In the genomic region with DNA sequence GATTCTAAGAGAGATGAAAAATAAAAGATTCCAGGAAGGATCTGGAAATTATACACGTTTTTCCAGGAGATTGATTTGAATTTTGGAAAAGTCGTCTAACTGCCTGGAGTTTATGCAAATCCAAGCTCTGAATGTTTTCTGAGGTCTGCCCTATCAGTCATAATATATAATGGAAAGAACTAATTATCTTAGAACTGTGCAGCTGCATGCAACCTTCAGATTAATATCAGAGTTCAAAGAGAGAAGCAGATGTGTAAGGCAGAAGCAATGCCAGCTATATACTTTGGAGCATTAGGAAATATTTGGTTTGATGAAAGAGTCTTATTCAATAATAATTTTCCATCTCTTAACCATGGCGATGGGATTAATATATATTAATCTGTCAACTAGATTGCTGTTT, we compare ENCODE assay signal across 32 cellular contexts.
"Had no signal": no experiment of that assay in that cellular context is flagged by ENCODE, and none has a peak within 500 bp of the region (broad histone marks: within the 10 kb centered on the region; RNA-seq: fewer than 3 reads in every experiment).

No MANE protein-coding gene starts in this region.

- FAIRE-seq: endometrium, endothelial cell of umbilical vein had no signal

- H3K36me3 ChIP-seq: ascending aorta, breast epithelium, cardiac muscle cell, colonic mucosa, esophagus squamous epithelium, gastroesophageal sphincter, heart right ventricle had no signal

- H3K27me3 Mint-ChIP-seq: activated CD4-positive, alpha-beta memory T cell treated with anti-CD3 and anti-CD28 coated beads for 36 hours; activated CD4-positive, alpha-beta T cell treated with anti-CD3 and anti-CD28 coated beads for 36 hours; activated CD4-positive, alpha-beta T cell treated with anti-CD3 and anti-CD28 coated beads, Interleukin-2, amount 10 ng/mL, durations not matched to agents 24 days and 14 days; activated CD8-positive, alpha-beta memory T cell treated with anti-CD3 and anti-CD28 coated beads, Interleukin-2, amount 10 ng/mL, durations not matched to agents 7 days and 5 days; activated naive CD4-positive, alpha-beta T cell treated with anti-CD3 and anti-CD28 coated beads, Interleukin-2, amount 10 ng/mL, durations not matched to agents 7 days and 5 days; activated naive CD8-positive, alpha-beta T cell treated with anti-CD3 and anti-CD28 coated beads, Interleukin-2, amount 10 ng/mL, durations not matched to agents 7 days and 5 days; activated T-cell treated with anti-CD3 and anti-CD28 coated beads, Interleukin-2, amount 50 U/mL, for 24 hours; brain had no signal

- DNase-seq: activated CD4-positive, alpha-beta memory T cell treated with anti-CD3 and anti-CD28 coated beads for 36 hours; activated CD4-positive, alpha-beta T cell treated with anti-CD3 and anti-CD28 coated beads for 36 hours; activated CD4-positive, alpha-beta T cell treated with anti-CD3 and anti-CD28 coated beads, Interleukin-2, amount 10 ng/mL, durations not matched to agents 24 days and 14 days; activated CD4-positive, CD25-positive, alpha-beta regulatory T cell; activated CD4-positive, CD25-positive, alpha-beta regulatory T cell treated with anti-CD3 and anti-CD28 coated beads, Interleukin-2, amount 50 U/mL, for 72 hours; activated CD8-positive, alpha-beta memory T cell treated with anti-CD3 and anti-CD28 coated beads, Interleukin-2, amount 10 ng/mL, durations not matched to agents 7 days and 5 days; activated CD8-positive, alpha-beta memory T cell treated with anti-CD3 and anti-CD28 coated beads, Interleukin-2, amount 50 U/mL, for 4 hours; activated CD8-positive, alpha-beta T cell treated with anti-CD3 and anti-CD28 coated beads, Interleukin-2, amount 10 ng/mL, durations not matched to agents 7 days and 5 days; activated gamma-delta T cell; activated naive CD4-positive, alpha-beta T cell; activated naive CD4-positive, alpha-beta T cell treated with anti-CD3 and anti-CD28 coated beads, Interleukin-2, amount 10 ng/mL, durations not matched to agents 7 days and 5 days; activated naive CD8-positive, alpha-beta T cell treated with anti-CD3 and anti-CD28 coated beads, Interleukin-2, amount 10 ng/mL, durations not matched to agents 7 days and 5 days; activated T-cell treated with anti-CD3 and anti-CD28 coated beads for 4 hours; activated T-cell treated with anti-CD3 and anti-CD28 coated beads, Interleukin-2, amount 50 U/mL, for 24 hours; activated T-cell treated with anti-CD3 and anti-CD28 coated beads, Interleukin-2, amount 50 U/mL, for 72 hours; central memory CD4-positive, alpha-beta T cell; cerebellar nuclear complex; colonic mucosa; effector CD8-positive, alpha-beta T cell; esophagus squamous epithelium; foreskin melanocyte; heart right ventricle; T-helper 2 cell had no signal

- H3K27me3 ChIP-seq: ascending aorta, breast epithelium, cardiac muscle cell, colonic mucosa, esophagus squamous epithelium, gastroesophageal sphincter, heart right ventricle had no signal

- ATAC-seq: activated CD4-positive, alpha-beta T cell treated with anti-CD3 and anti-CD28 coated beads for 36 hours; activated CD8-positive, alpha-beta memory T cell treated with anti-CD3 and anti-CD28 coated beads, Interleukin-2, amount 10 ng/mL, durations not matched to agents 7 days and 5 days; activated CD8-positive, alpha-beta T cell treated with anti-CD3 and anti-CD28 coated beads, Interleukin-2, amount 10 ng/mL, durations not matched to agents 7 days and 5 days; activated naive CD4-positive, alpha-beta T cell treated with anti-CD3 and anti-CD28 coated beads, Interleukin-2, amount 50 U/mL, for 72 hours; activated T-cell treated with anti-CD3 and anti-CD28 coated beads, Interleukin-2, amount 50 U/mL, for 72 hours; gastroesophageal sphincter; heart right ventricle had no signal

- H3K4me3 ChIP-seq: ascending aorta, breast epithelium, cardiac muscle cell, colonic mucosa, esophagus squamous epithelium, gastroesophageal sphincter, heart right ventricle had no signal

- H3K4me1 ChIP-seq: ascending aorta, breast epithelium, colonic mucosa, esophagus squamous epithelium, gastroesophageal sphincter, heart right ventricle had no signal

- H3K4me3 Mint-ChIP-seq: activated CD4-positive, alpha-beta memory T cell treated with anti-CD3 and anti-CD28 coated beads for 36 hours; activated CD4-positive, alpha-beta T cell treated with anti-CD3 and anti-CD28 coated beads for 36 hours; activated CD4-positive, alpha-beta T cell treated with anti-CD3 and anti-CD28 coated beads, Interleukin-2, amount 10 ng/mL, durations not matched to agents 24 days and 14 days; activated CD8-positive, alpha-beta memory T cell treated with anti-CD3 and anti-CD28 coated beads, Interleukin-2, amount 10 ng/mL, durations not matched to agents 7 days and 5 days; activated CD8-positive, alpha-beta T cell treated with anti-CD3 and anti-CD28 coated beads, Interleukin-2, amount 10 ng/mL, durations not matched to agents 7 days and 5 days; activated naive CD4-positive, alpha-beta T cell treated with anti-CD3 and anti-CD28 coated beads, Interleukin-2, amount 10 ng/mL, durations not matched to agents 7 days and 5 days; activated naive CD8-positive, alpha-beta T cell treated with anti-CD3 and anti-CD28 coated beads, Interleukin-2, amount 10 ng/mL, durations not matched to agents 7 days and 5 days; activated T-cell treated with anti-CD3 and anti-CD28 coated beads, Interleukin-2, amount 50 U/mL, for 24 hours; activated T-cell treated with anti-CD3 and anti-CD28 coated beads, Interleukin-2, amount 50 U/mL, for 72 hours; brain had no signal

- H3K4me1 Mint-ChIP-seq: activated CD4-positive, alpha-beta T cell treated with anti-CD3 and anti-CD28 coated beads for 36 hours; activated CD4-positive, alpha-beta T cell treated with anti-CD3 and anti-CD28 coated beads, Interleukin-2, amount 10 ng/mL, durations not matched to agents 24 days and 14 days; activated CD8-positive, alpha-beta memory T cell treated with anti-CD3 and anti-CD28 coated beads, Interleukin-2, amount 10 ng/mL, durations not matched to agents 7 days and 5 days; activated naive CD4-positive, alpha-beta T cell treated with anti-CD3 and anti-CD28 coated beads, Interleukin-2, amount 10 ng/mL, durations not matched to agents 7 days and 5 days; activated naive CD8-positive, alpha-beta T cell treated with anti-CD3 and anti-CD28 coated beads, Interleukin-2, amount 10 ng/mL, durations not matched to agents 7 days and 5 days had no signal

- H3K36me3 Mint-ChIP-seq: activated CD4-positive, alpha-beta memory T cell treated with anti-CD3 and anti-CD28 coated beads for 36 hours; activated CD8-positive, alpha-beta memory T cell treated with anti-CD3 and anti-CD28 coated beads, Interleukin-2, amount 10 ng/mL, durations not matched to agents 7 days and 5 days; activated naive CD4-positive, alpha-beta T cell treated with anti-CD3 and anti-CD28 coated beads, Interleukin-2, amount 10 ng/mL, durations not matched to agents 7 days and 5 days; activated naive CD8-positive, alpha-beta T cell treated with anti-CD3 and anti-CD28 coated beads, Interleukin-2, amount 10 ng/mL, durations not matched to agents 7 days and 5 days; brain had no signal

- H3K9me3 ChIP-seq: ascending aorta, breast epithelium, colonic mucosa, esophagus squamous epithelium, gastroesophageal sphincter had no signal

- H3K27ac Mint-ChIP-seq: activated CD4-positive, alpha-beta memory T cell treated with anti-CD3 and anti-CD28 coated beads for 36 hours; activated CD4-positive, alpha-beta T cell treated with anti-CD3 and anti-CD28 coated beads for 36 hours; activated CD4-positive, alpha-beta T cell treated with anti-CD3 and anti-CD28 coated beads, Interleukin-2, amount 10 ng/mL, durations not matched to agents 24 days and 14 days; activated CD8-positive, alpha-beta memory T cell treated with anti-CD3 and anti-CD28 coated beads, Interleukin-2, amount 10 ng/mL, durations not matched to agents 7 days and 5 days; activated CD8-positive, alpha-beta T cell treated with anti-CD3 and anti-CD28 coated beads, Interleukin-2, amount 10 ng/mL, durations not matched to agents 7 days and 5 days; activated naive CD4-positive, alpha-beta T cell treated with anti-CD3 and anti-CD28 coated beads, Interleukin-2, amount 10 ng/mL, durations not matched to agents 7 days and 5 days; activated naive CD4-positive, alpha-beta T cell treated with anti-CD3 and anti-CD28 coated beads, Interleukin-2, amount 50 U/mL, for 72 hours; activated naive CD8-positive, alpha-beta T cell treated with anti-CD3 and anti-CD28 coated beads, Interleukin-2, amount 10 ng/mL, durations not matched to agents 7 days and 5 days; activated T-cell treated with anti-CD3 and anti-CD28 coated beads, Interleukin-2, amount 50 U/mL, for 24 hours; activated T-cell treated with anti-CD3 and anti-CD28 coated beads, Interleukin-2, amount 50 U/mL, for 72 hours; brain had no signal

- H3K9me3 Mint-ChIP-seq: brain had no signal

- H3K27ac ChIP-seq: ascending aorta, breast epithelium, cardiac muscle cell, colonic mucosa, epithelial cell of prostate, esophagus squamous epithelium, gastroesophageal sphincter, heart right ventricle had no signal
